ENCODE assay signal across 20 cellular contexts in genomic region chr6:99338188-99338587, GRCh38. TPM values are rescaled to one million over a fixed set of nuclear protein-coding genes. Genes with fewer than 3 reads are reported as not detected.
"Had no signal": no experiment of that assay in that cellular context is flagged by ENCODE, and none has a peak within 500 bp of the region (broad histone marks: within the 10 kb centered on the region; RNA-seq: fewer than 3 reads in every experiment).

No MANE protein-coding gene starts in this region.

- H3K27ac Mint-ChIP-seq: activated CD4-positive, alpha-beta memory T cell treated with anti-CD3 and anti-CD28 coated beads for 36 hours; activated naive CD4-positive, alpha-beta T cell treated with anti-CD3 and anti-CD28 coated beads for 36 hours; activated naive CD8-positive, alpha-beta T cell treated with anti-CD3 and anti-CD28 coated beads, Interleukin-2, amount 10 ng/mL, durations not matched to agents 7 days and 5 days; endodermal cell; naive thymus-derived CD4-positive, alpha-beta T cell; progenitor cell of endocrine pancreas; T-helper 17 cell had no signal

- H3K4me1 ChIP-seq: lower lobe of right lung, spleen, upper lobe of right lung had no signal

- H3K27me3 Mint-ChIP-seq: progenitor cell of endocrine pancreas had no signal

- H3K36me3 ChIP-seq: lower lobe of right lung, spleen, upper lobe of right lung had no signal

- DNase-seq: activated CD4-positive, alpha-beta memory T cell treated with anti-CD3 and anti-CD28 coated beads for 36 hours; activated CD4-positive, alpha-beta T cell treated with anti-CD3 and anti-CD28 coated beads for 48 hours; activated CD4-positive, CD25-positive, alpha-beta regulatory T cell; activated naive CD4-positive, alpha-beta T cell treated with anti-CD3 and anti-CD28 coated beads for 36 hours; activated naive CD8-positive, alpha-beta T cell treated with anti-CD3 and anti-CD28 coated beads, Interleukin-2, amount 10 ng/mL, durations not matched to agents 7 days and 5 days; activated T-cell treated with anti-CD3 and anti-CD28 coated beads, Interleukin-2, amount 50 U/mL, for 48 hours; amniotic stem cell; cortex of kidney; endodermal cell; foreskin fibroblast; lower lobe of right lung; naive thymus-derived CD4-positive, alpha-beta T cell; spleen; stimulated activated CD4-positive, alpha-beta T cell treated with anti-CD3 and anti-CD28 coated beads, Interleukin-4, amount 100 ng/mL, for 24 hours; stimulated activated naive CD4-positive, alpha-beta T cell treated with Interleukin-2 at 50 U/mL for 16 hours; T-helper 17 cell; upper lobe of right lung had no signal

- H3K4me3 ChIP-seq: lower lobe of right lung, spleen, upper lobe of right lung had no signal

- H3K9me3 Mint-ChIP-seq: activated CD4-positive, alpha-beta memory T cell treated with anti-CD3 and anti-CD28 coated beads for 36 hours; activated naive CD4-positive, alpha-beta T cell treated with anti-CD3 and anti-CD28 coated beads for 36 hours; activated naive CD8-positive, alpha-beta T cell treated with anti-CD3 and anti-CD28 coated beads, Interleukin-2, amount 10 ng/mL, durations not matched to agents 7 days and 5 days; endodermal cell; naive thymus-derived CD4-positive, alpha-beta T cell had no signal

- H3K4me3 Mint-ChIP-seq: activated CD4-positive, alpha-beta memory T cell treated with anti-CD3 and anti-CD28 coated beads for 36 hours; activated naive CD4-positive, alpha-beta T cell treated with anti-CD3 and anti-CD28 coated beads for 36 hours; activated naive CD8-positive, alpha-beta T cell treated with anti-CD3 and anti-CD28 coated beads, Interleukin-2, amount 10 ng/mL, durations not matched to agents 7 days and 5 days; endodermal cell; naive thymus-derived CD4-positive, alpha-beta T cell; T-helper 17 cell had no signal

- ATAC-seq: left lobe of liver; lower lobe of right lung; naive thymus-derived CD4-positive, alpha-beta T cell; T-helper 17 cell; upper lobe of right lung had no signal

- H3K9me3 ChIP-seq: lower lobe of right lung, spleen, upper lobe of right lung had no signal

- H3K27ac ChIP-seq: epithelial cell of prostate, lower lobe of right lung, spleen, upper lobe of right lung had no signal

- H3K36me3 Mint-ChIP-seq: activated CD4-positive, alpha-beta memory T cell treated with anti-CD3 and anti-CD28 coated beads for 36 hours; activated naive CD8-positive, alpha-beta T cell treated with anti-CD3 and anti-CD28 coated beads, Interleukin-2, amount 10 ng/mL, durations not matched to agents 7 days and 5 days; naive thymus-derived CD4-positive, alpha-beta T cell had no signal

RNA-seq across cellular contexts. Expression of gene FAXC, which starts 11.3 kb away (rescaled TPM):
- total RNA-seq: activated CD4-positive, alpha-beta memory T cell treated with anti-CD3 and anti-CD28 coated beads for 36 hours; activated naive CD4-positive, alpha-beta T cell treated with anti-CD3 and anti-CD28 coated beads for 36 hours; activated naive CD8-positive, alpha-beta T cell treated with anti-CD3 and anti-CD28 coated beads, Interleukin-2, amount 10 ng/mL, durations not matched to agents 7 days and 5 days; naive thymus-derived CD4-positive, alpha-beta T cell; T-helper 17 cell had no signal
- polyA plus RNA-seq: naive thymus-derived CD4-positive, alpha-beta T cell had no signal
